Comparison of ENCODE assay signal across 1 cellular context in the genomic region with DNA sequence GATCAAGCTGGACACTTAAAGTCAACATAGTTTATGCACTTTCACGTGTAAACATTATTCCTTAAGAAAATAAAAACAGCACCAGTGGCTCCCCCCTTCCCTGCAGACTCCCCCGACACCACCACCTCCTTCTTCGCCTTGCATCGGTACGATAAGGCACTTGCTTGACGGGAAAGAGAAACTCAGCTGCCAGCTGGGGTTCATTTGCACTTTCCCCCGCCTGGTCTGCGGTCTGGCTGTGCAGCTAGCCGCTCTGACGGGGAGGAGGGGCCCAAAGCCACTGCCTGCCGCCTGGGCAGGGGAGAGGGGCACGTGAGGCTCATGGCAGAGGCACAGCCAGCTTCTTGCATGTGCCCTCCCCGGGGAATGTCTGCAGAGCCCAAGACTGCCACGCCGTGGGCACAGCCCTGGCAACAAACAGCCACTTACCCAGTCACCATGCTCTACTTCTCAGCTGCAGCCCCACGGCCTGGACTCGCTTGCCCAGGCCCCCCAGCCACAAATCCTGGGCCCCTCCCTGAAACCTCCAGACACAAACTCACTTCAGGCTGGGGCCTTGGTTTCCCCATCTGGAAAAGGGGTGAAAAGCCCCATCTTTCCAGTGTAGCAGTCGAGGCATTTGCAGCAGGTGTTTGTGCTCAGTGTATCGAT.
TF ChIP-seq lines count a peak whose summit lies in the region.

No MANE protein-coding gene starts in this region.

TF ChIP-seq in HepG2, 621 proteins besides CTCF, POLR2A, EP300 and RAD21 (continued from another document and continues in another):
- TF ChIP-seq HOMEZ (CRISPR knock-in tag; IDR thresholded peaks at IDR 0.05; ENCODE audit: low read depth) (no peak), SAFB2 (CRISPR knock-in tag; IDR thresholded peaks at IDR 0.05; ENCODE audit: borderline replicate concordance, low read depth) (peak; percentile 85; the same call in 1 of the 2 replicates), HOXA3 (CRISPR knock-in tag; IDR thresholded peaks at IDR 0.05) (peak; percentile 78), ZNF318 (CRISPR knock-in tag; IDR thresholded peaks at IDR 0.05) (no peak; the same call in 1 of the 2 replicates), MAFG (CRISPR knock-in tag; IDR thresholded peaks at IDR 0.05) (no peak), ZNF274 (CRISPR knock-in tag; IDR thresholded peaks at IDR 0.05) (peak; percentile 71; the same call in 1 of the 2 replicates), AHR (CRISPR knock-in tag; IDR thresholded peaks at IDR 0.05) (peak; percentile 73; the same call in 1 of the 2 replicates), ARHGAP35 (CRISPR knock-in tag; IDR thresholded peaks at IDR 0.05; ENCODE audit: borderline replicate concordance) (peak; percentile 92), ZBTB38 (CRISPR knock-in tag; IDR thresholded peaks at IDR 0.05) (peak; percentile 99), RXRB (CRISPR knock-in tag; IDR thresholded peaks at IDR 0.05; ENCODE audit: borderline replicate concordance) (no peak; the same call in 1 of the 2 replicates), ZNF451 (CRISPR knock-in tag; IDR thresholded peaks at IDR 0.05) (peak; percentile 86), ZNF292 (CRISPR knock-in tag; IDR thresholded peaks at IDR 0.05; ENCODE audit: borderline replicate concordance, low read depth) (peak; percentile 97), POLR2AphosphoS2 (IDR thresholded peaks at IDR 0.05; ENCODE audit: low read depth, low read length) (no peak), ATF6 (CRISPR knock-in tag; conservative IDR thresholded peaks at IDR 0.05) (no peak), ZNF790 (CRISPR knock-in tag; IDR thresholded peaks at IDR 0.05; ENCODE audit: borderline replicate concordance) (peak; percentile 46; the same call in 1 of the 2 replicates)
- TF ChIP-seq, protein P1, sequence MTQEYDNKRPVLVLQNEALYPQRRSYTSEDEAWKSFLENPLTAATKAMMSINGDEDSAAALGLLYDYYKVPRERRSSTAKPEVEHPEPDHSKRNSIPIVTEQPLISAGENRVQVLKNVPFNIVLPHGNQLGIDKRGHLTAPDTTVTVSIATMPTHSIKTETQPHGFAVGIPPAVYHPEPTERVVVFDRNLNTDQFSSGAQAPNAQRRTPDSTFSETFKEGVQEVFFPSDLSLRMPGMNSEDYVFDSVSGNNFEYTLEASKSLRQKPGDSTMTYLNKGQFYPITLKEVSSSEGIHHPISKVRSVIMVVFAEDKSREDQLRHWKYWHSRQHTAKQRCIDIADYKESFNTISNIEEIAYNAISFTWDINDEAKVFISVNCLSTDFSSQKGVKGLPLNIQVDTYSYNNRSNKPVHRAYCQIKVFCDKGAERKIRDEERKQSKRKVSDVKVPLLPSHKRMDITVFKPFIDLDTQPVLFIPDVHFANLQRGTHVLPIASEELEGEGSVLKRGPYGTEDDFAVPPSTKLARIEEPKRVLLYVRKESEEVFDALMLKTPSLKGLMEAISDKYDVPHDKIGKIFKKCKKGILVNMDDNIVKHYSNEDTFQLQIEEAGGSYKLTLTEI (CRISPR knock-in tag; conservative IDR thresholded peaks at IDR 0.05): no peak
- TF ChIP-seq, protein P2, sequence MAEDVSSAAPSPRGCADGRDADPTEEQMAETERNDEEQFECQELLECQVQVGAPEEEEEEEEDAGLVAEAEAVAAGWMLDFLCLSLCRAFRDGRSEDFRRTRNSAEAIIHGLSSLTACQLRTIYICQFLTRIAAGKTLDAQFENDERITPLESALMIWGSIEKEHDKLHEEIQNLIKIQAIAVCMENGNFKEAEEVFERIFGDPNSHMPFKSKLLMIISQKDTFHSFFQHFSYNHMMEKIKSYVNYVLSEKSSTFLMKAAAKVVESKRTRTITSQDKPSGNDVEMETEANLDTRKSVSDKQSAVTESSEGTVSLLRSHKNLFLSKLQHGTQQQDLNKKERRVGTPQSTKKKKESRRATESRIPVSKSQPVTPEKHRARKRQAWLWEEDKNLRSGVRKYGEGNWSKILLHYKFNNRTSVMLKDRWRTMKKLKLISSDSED (CRISPR knock-in tag; IDR thresholded peaks at IDR 0.05): no peak
- TF ChIP-seq, protein P3, sequence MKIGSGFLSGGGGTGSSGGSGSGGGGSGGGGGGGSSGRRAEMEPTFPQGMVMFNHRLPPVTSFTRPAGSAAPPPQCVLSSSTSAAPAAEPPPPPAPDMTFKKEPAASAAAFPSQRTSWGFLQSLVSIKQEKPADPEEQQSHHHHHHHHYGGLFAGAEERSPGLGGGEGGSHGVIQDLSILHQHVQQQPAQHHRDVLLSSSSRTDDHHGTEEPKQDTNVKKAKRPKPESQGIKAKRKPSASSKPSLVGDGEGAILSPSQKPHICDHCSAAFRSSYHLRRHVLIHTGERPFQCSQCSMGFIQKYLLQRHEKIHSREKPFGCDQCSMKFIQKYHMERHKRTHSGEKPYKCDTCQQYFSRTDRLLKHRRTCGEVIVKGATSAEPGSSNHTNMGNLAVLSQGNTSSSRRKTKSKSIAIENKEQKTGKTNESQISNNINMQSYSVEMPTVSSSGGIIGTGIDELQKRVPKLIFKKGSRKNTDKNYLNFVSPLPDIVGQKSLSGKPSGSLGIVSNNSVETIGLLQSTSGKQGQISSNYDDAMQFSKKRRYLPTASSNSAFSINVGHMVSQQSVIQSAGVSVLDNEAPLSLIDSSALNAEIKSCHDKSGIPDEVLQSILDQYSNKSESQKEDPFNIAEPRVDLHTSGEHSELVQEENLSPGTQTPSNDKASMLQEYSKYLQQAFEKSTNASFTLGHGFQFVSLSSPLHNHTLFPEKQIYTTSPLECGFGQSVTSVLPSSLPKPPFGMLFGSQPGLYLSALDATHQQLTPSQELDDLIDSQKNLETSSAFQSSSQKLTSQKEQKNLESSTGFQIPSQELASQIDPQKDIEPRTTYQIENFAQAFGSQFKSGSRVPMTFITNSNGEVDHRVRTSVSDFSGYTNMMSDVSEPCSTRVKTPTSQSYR (CRISPR knock-in tag; IDR thresholded peaks at IDR 0.05; ENCODE audit: borderline replicate concordance): peak; percentile 83; the same call in 1 of the 2 replicates
- TF ChIP-seq, protein P4, sequence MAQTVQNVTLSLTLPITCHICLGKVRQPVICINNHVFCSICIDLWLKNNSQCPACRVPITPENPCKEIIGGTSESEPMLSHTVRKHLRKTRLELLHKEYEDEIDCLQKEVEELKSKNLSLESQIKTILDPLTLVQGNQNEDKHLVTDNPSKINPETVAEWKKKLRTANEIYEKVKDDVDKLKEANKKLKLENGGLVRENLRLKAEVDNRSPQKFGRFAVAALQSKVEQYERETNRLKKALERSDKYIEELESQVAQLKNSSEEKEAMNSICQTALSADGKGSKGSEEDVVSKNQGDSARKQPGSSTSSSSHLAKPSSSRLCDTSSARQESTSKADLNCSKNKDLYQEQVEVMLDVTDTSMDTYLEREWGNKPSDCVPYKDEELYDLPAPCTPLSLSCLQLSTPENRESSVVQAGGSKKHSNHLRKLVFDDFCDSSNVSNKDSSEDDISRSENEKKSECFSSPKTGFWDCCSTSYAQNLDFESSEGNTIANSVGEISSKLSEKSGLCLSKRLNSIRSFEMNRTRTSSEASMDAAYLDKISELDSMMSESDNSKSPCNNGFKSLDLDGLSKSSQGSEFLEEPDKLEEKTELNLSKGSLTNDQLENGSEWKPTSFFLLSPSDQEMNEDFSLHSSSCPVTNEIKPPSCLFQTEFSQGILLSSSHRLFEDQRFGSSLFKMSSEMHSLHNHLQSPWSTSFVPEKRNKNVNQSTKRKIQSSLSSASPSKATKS (CRISPR knock-in tag; IDR thresholded peaks at IDR 0.05): no peak; the same call in 1 of the 2 replicates
- TF ChIP-seq, protein P5, sequence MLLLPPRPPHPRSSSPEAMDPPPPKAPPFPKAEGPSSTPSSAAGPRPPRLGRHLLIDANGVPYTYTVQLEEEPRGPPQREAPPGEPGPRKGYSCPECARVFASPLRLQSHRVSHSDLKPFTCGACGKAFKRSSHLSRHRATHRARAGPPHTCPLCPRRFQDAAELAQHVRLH (CRISPR knock-in tag; IDR thresholded peaks at IDR 0.05; ENCODE audit: borderline replicate concordance, low read depth): no peak
- TF ChIP-seq, protein P6, sequence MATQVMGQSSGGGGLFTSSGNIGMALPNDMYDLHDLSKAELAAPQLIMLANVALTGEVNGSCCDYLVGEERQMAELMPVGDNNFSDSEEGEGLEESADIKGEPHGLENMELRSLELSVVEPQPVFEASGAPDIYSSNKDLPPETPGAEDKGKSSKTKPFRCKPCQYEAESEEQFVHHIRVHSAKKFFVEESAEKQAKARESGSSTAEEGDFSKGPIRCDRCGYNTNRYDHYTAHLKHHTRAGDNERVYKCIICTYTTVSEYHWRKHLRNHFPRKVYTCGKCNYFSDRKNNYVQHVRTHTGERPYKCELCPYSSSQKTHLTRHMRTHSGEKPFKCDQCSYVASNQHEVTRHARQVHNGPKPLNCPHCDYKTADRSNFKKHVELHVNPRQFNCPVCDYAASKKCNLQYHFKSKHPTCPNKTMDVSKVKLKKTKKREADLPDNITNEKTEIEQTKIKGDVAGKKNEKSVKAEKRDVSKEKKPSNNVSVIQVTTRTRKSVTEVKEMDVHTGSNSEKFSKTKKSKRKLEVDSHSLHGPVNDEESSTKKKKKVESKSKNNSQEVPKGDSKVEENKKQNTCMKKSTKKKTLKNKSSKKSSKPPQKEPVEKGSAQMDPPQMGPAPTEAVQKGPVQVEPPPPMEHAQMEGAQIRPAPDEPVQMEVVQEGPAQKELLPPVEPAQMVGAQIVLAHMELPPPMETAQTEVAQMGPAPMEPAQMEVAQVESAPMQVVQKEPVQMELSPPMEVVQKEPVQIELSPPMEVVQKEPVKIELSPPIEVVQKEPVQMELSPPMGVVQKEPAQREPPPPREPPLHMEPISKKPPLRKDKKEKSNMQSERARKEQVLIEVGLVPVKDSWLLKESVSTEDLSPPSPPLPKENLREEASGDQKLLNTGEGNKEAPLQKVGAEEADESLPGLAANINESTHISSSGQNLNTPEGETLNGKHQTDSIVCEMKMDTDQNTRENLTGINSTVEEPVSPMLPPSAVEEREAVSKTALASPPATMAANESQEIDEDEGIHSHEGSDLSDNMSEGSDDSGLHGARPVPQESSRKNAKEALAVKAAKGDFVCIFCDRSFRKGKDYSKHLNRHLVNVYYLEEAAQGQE (IDR thresholded peaks at IDR 0.05; ENCODE audit: borderline replicate concordance in 1 of 2, low read depth in 1 of 2, low read length in 2 of 2): no peak
